Comparison of ENCODE assay signal across 16 cellular contexts in the genomic region with DNA sequence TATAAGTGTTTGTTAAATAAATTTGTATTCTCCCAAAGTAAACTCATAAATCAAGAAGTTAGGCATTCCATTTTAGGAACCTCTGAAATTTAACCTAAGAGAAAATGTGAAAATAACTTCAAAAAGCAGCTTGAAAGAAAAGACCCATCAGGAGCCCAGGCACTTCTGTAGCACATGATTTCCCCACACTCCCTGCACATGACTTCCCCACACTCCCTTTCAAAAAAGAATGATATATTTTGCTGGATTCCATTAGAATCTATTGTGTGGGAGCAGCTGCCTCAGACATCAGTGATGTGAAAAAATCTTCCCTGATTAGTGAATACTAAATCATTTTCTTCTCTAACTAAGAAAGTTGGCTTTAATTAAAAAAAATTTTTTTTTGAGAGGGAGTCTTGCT.
DNase-seq lines count a peak whose midpoint lies in the region; ATAC-seq and TF ChIP-seq lines count a peak whose summit lies in the region.
"Had no signal": no experiment of that assay in that cellular context is flagged by ENCODE, and none has a peak within 500 bp of the region (broad histone marks: within the 10 kb centered on the region; RNA-seq: fewer than 3 reads in every experiment).

No MANE protein-coding gene starts in this region.

- peaks cover 26% of the 10 kb centered on the region for H3K4me1 Mint-ChIP-seq in neural progenitor cell
- H3K4me1 Mint-ChIP-seq: CD4-positive, alpha-beta memory T cell had no signal

- H3K9me3 ChIP-seq in SK-N-SH (no peaks in the 10 kb centered on the region), neural progenitor cell (ENCODE audit: low read depth) (no peaks in the 10 kb centered on the region)
- H3K9me3 ChIP-seq: A549, BLaER1 had no signal

- no peaks in the 10 kb centered on the region for H4K20me1 ChIP-seq in SK-N-SH (ENCODE audit: insufficient read depth)
- no peaks in the 10 kb centered on the region for H4K20me1 ChIP-seq in neural progenitor cell (ENCODE audit: low read depth)
- H4K20me1 ChIP-seq: BLaER1 had no signal

- H3K4me3 ChIP-seq in SK-N-SH (ENCODE audit: low read depth in 2 of 2, low read length in 1 of 2) = no peak overlapping the region
- no peak overlapping the region for H3K4me3 ChIP-seq in fibroblast of pulmonary artery (replicated peaks; ENCODE audit: low read depth, low read length)
- H3K4me3 ChIP-seq in neural progenitor cell = no peak overlapping the region
- H3K4me3 ChIP-seq: A549, BLaER1 had no signal

- no peaks in the 10 kb centered on the region for H3K27me3 Mint-ChIP-seq in neural progenitor cell (ENCODE audit: insufficient read depth, low read depth)
- H3K27me3 Mint-ChIP-seq: CD4-positive, alpha-beta memory T cell had no signal

- no peaks in the 10 kb centered on the region for H3K36me3 ChIP-seq in SK-N-SH (replicated peaks in 1 of 2; ENCODE audit: control insufficient read depth in 1 of 2, insufficient read depth in 2 of 2, low read length in 1 of 2)
- no peaks in the 10 kb centered on the region for H3K36me3 ChIP-seq in neural progenitor cell

- no peak overlapping the region for H3K4me3 Mint-ChIP-seq in neural progenitor cell
- H3K4me3 Mint-ChIP-seq: CD14-positive monocyte; CD4-positive, alpha-beta memory T cell; H9 had no signal

- no peak for DNase-seq in SK-N-SH
- DNase-seq in fibroblast of pulmonary artery (ENCODE audit: low read depth) = peak; percentile 33
- DNase-seq in lung microvascular endothelial cell (ENCODE audit: low read depth in 2 of 2) = peak; percentile 28 to 63
- DNase-seq in neural progenitor cell (ENCODE audit: low spot score) = no peak
- DNase-seq in NCI-H2196 treated with DMSO at 0.1 percent for 48 hours (lab: John Stamatoyannopoulos, UW; ENCODE audit: unreplicated experiment) = no peak
- DNase-seq: CD4-positive, alpha-beta memory T cell; DMS153; DMS79 treated with DMSO at 0.1 percent for 48 hours; GF-D8; H9 had no signal

- no peaks in the 10 kb centered on the region for H3K9me2 ChIP-seq in SK-N-SH

- no peak for TF ChIP-seq CTCF in SK-N-SH (IDR thresholded peaks at IDR 0.05)
- no peak for TF ChIP-seq CTCF in fibroblast of pulmonary artery (IDR thresholded peaks at IDR 0.05; ENCODE audit: low read length, missing control alignments)
- no peak for TF ChIP-seq CTCF in neural progenitor cell (IDR thresholded peaks at IDR 0.05)

- no peak for TF ChIP-seq EP300 in SK-N-SH (IDR thresholded peaks at IDR 0.05; ENCODE audit: borderline replicate concordance in 1 of 2, low read depth in 1 of 2, low read length in 1 of 2)

- CTCF ChIA-PET in SK-N-SH (lab: Yijun Ruan, JAX) = interaction anchor here (0.6 to 2.3 kb wide), 3 partner anchors 192 to 208 kb away, joined by 4 to 7 read pairs (median 5); no protein-coding TSS in a partner anchor

- no peak overlapping the region for H3K4me2 ChIP-seq in SK-N-SH
- H3K4me2 ChIP-seq in neural progenitor cell = no peak overlapping the region
- H3K4me2 ChIP-seq: A549, BLaER1 had no signal

- H3K4me1 ChIP-seq in SK-N-SH (ENCODE audit: control insufficient read depth in 1 of 2, insufficient read depth in 2 of 2, low read depth in 1 of 2, low read length in 1 of 2) (peaks cover 8 to 10% of the 10 kb centered on the region in 2 experiments; a peak in 3 of 4 replicates), neural progenitor cell (no peaks in the 10 kb centered on the region)

- H3K27ac ChIP-seq in SK-N-SH (ENCODE audit: low read depth in 2 of 2, low read length in 1 of 2) = peak overlapping the region in 1 of 2 experiments; percentile 15; a peak in 1 of 4 replicates
- no peak overlapping the region for H3K27ac ChIP-seq in neural progenitor cell
- H3K27ac ChIP-seq: 22Rv1, BLaER1 had no signal

- POLR2A ChIA-PET in SK-N-SH (lab: Yijun Ruan, JAX) = no interaction called here

- ATAC-seq in SK-N-SH treated with all-trans-retinoic acid at 6 μM for 48 hours (no peak), HG03342 (IDR thresholded peaks at IDR 0.05; ENCODE audit: unreplicated experiment) (no peak)
- ATAC-seq: A549 had no signal

- no peak overlapping the region for H3K27ac Mint-ChIP-seq in neural progenitor cell
- H3K27ac Mint-ChIP-seq: CD4-positive, alpha-beta memory T cell had no signal

- no peak overlapping the region for H3K9ac ChIP-seq in SK-N-SH
- H3K9ac ChIP-seq in neural progenitor cell = no peak overlapping the region
- H3K9ac ChIP-seq: BLaER1 had no signal

- TF ChIP-seq RAD21 in SK-N-SH (IDR thresholded peaks at IDR 0.05; ENCODE audit: low read length) = no peak

- peaks cover 31% of the 10 kb centered on the region for H3K36me3 Mint-ChIP-seq in neural progenitor cell
- H3K36me3 Mint-ChIP-seq: CD14-positive monocyte; CD4-positive, alpha-beta memory T cell had no signal

- H3K79me2 ChIP-seq in SK-N-SH (ENCODE audit: insufficient read depth) (no peaks in the 10 kb centered on the region), neural progenitor cell (ENCODE audit: low read depth) (no peaks in the 10 kb centered on the region)

- H2AFZ ChIP-seq in SK-N-SH (ENCODE audit: low read depth) = peak overlapping the region; percentile 67; the same call in 1 of the 2 replicates
- H2AFZ ChIP-seq in neural progenitor cell (replicated peaks) = no peak overlapping the region

- H3K27me3 ChIP-seq in SK-N-SH (ENCODE audit: insufficient read depth) = no peaks in the 10 kb centered on the region
- no peaks in the 10 kb centered on the region for H3K27me3 ChIP-seq in neural progenitor cell
- H3K27me3 ChIP-seq: BLaER1 had no signal

- H3F3A ChIP-seq in SK-N-SH (replicated peaks; ENCODE audit: insufficient read depth) (peaks cover 30% of the 10 kb centered on the region), neural progenitor cell (ENCODE audit: low read depth) (no peaks in the 10 kb centered on the region)

- H3K9me3 Mint-ChIP-seq in neural progenitor cell = no peaks in the 10 kb centered on the region
- H3K9me3 Mint-ChIP-seq: CD4-positive, alpha-beta memory T cell; H9 had no signal

TF ChIP-seq in SK-N-SH, 30 proteins besides CTCF, POLR2A, EP300 and RAD21 (continues in another document):
- no peak for TF ChIP-seq JUND (IDR thresholded peaks at IDR 0.05)
- TF ChIP-seq ELF1 (IDR thresholded peaks at IDR 0.05) = no peak
- TF ChIP-seq GATA2 (CRISPR knock-in tag; IDR thresholded peaks at IDR 0.05) = no peak
- TF ChIP-seq RFX5 (IDR thresholded peaks at IDR 0.05; ENCODE audit: low read length) = no peak
- no peak for TF ChIP-seq RCOR1 (IDR thresholded peaks at IDR 0.05; ENCODE audit: low read length)
- TF ChIP-seq, protein P1, sequence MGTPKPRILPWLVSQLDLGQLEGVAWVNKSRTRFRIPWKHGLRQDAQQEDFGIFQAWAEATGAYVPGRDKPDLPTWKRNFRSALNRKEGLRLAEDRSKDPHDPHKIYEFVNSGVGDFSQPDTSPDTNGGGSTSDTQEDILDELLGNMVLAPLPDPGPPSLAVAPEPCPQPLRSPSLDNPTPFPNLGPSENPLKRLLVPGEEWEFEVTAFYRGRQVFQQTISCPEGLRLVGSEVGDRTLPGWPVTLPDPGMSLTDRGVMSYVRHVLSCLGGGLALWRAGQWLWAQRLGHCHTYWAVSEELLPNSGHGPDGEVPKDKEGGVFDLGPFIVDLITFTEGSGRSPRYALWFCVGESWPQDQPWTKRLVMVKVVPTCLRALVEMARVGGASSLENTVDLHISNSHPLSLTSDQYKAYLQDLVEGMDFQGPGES (IDR thresholded peaks at IDR 0.05; ENCODE audit: low read depth, low read length) = no peak
- TF ChIP-seq, protein P2, sequence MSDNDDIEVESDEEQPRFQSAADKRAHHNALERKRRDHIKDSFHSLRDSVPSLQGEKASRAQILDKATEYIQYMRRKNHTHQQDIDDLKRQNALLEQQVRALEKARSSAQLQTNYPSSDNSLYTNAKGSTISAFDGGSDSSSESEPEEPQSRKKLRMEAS (IDR thresholded peaks at IDR 0.05; ENCODE audit: low read depth) = no peak
- TF ChIP-seq SIN3A (IDR thresholded peaks at IDR 0.05; ENCODE audit: borderline replicate concordance, low read depth, low read length) = no peak
- TF ChIP-seq FOXJ3 (CRISPR knock-in tag; IDR thresholded peaks at IDR 0.05) = no peak
- TF ChIP-seq RXRA (IDR thresholded peaks at IDR 0.05; ENCODE audit: borderline replicate concordance, low read depth) = no peak
- no peak for TF ChIP-seq MXI1 (IDR thresholded peaks at IDR 0.05; ENCODE audit: low read depth, low read length)
- TF ChIP-seq TEAD4 (IDR thresholded peaks at IDR 0.05; ENCODE audit: borderline replicate concordance, insufficient read depth) = no peak
- no peak for TF ChIP-seq NRF1 (IDR thresholded peaks at IDR 0.05; ENCODE audit: low read depth, low read length)
- TF ChIP-seq GABPA (IDR thresholded peaks at IDR 0.05; ENCODE audit: low read depth) = no peak

TF ChIP-seq in SK-N-SH treated with all-trans-retinoic acid at 6 μM for 48 hours, 23 proteins besides CTCF, POLR2A, EP300 and RAD21:
- no peak for TF ChIP-seq ZNF70 (CRISPR knock-in tag; IDR thresholded peaks at IDR 0.05)
- TF ChIP-seq ISL1 (CRISPR knock-in tag; IDR thresholded peaks at IDR 0.05) = no peak
- TF ChIP-seq, protein P3, sequence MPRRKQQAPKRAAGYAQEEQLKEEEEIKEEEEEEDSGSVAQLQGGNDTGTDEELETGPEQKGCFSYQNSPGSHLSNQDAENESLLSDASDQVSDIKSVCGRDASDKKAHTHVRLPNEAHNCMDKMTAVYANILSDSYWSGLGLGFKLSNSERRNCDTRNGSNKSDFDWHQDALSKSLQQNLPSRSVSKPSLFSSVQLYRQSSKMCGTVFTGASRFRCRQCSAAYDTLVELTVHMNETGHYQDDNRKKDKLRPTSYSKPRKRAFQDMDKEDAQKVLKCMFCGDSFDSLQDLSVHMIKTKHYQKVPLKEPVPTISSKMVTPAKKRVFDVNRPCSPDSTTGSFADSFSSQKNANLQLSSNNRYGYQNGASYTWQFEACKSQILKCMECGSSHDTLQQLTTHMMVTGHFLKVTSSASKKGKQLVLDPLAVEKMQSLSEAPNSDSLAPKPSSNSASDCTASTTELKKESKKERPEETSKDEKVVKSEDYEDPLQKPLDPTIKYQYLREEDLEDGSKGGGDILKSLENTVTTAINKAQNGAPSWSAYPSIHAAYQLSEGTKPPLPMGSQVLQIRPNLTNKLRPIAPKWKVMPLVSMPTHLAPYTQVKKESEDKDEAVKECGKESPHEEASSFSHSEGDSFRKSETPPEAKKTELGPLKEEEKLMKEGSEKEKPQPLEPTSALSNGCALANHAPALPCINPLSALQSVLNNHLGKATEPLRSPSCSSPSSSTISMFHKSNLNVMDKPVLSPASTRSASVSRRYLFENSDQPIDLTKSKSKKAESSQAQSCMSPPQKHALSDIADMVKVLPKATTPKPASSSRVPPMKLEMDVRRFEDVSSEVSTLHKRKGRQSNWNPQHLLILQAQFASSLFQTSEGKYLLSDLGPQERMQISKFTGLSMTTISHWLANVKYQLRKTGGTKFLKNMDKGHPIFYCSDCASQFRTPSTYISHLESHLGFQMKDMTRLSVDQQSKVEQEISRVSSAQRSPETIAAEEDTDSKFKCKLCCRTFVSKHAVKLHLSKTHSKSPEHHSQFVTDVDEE (CRISPR knock-in tag; IDR thresholded peaks at IDR 0.05) = no peak

Comparison
In these comparisons a context has a peak if more than half of its experiments do, and no peak if none do; other contexts are left out.
1. DNase-seq: peak in fibroblast of pulmonary artery (single experiment) and lung microvascular endothelial cell (2 of 2); none in SK-N-SH (single experiment), neural progenitor cell (single experiment) and NCI-H2196 treated with DMSO at 0.1 percent for 48 hours (single experiment).